In the genomic region with DNA sequence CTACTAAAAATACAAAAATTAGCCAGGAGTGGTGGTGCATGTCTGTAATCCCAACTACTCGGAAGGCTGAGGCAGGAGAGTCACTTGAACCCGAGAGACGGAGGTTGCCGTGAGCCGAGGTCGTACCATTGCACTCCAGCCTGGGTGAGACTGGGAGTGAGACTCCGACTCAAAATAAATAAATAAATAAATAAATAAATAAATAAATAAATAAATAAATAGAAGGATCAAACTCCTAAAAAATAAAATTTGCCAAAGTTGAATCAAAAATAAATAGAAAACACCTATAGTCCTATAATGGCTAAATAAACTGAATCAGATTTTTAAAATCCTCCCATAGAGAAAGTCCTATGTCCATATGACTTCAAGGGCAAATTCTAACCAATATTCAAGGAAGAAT, we compare ENCODE assay signal across 10 cellular contexts.
"Had no signal": no experiment of that assay in that cellular context is flagged by ENCODE, and none has a peak within 500 bp of the region (broad histone marks: within the 10 kb centered on the region; RNA-seq: fewer than 3 reads in every experiment).

No MANE protein-coding gene starts in this region.

- H3K4me1 Mint-ChIP-seq: GM23338, H9 had no signal

- ATAC-seq: GM23338, K562 had no signal

- FAIRE-seq: H1, H54, HTR-8/SVneo, K562 had no signal

- DNase-seq: H9, HCEC 1CT, HFFc6, IMR-90, KG1 had no signal

- H3K4me3 Mint-ChIP-seq: GM23338, H9, HFFc6 had no signal

- H3K27ac Mint-ChIP-seq: GM23338, HFFc6 had no signal

- H3K4me3 ChIP-seq: GM23338, K562 had no signal

- H3K9me3 Mint-ChIP-seq: GM23338, H9, HFFc6 had no signal

- H3K4me2 ChIP-seq: GM23338 had no signal
